ENCODE assay signal across 17 cellular contexts in genomic region chr12:42281281-42281680, GRCh38. TPM values are rescaled to one million over a fixed set of nuclear protein-coding genes. Genes with fewer than 3 reads are reported as not detected.
A peak's percentile ranks its signal among the peaks of the same experiment; 100 is the strongest.
DNase-seq lines count a peak whose midpoint lies in the region; ATAC-seq and TF ChIP-seq lines count a peak whose summit lies in the region.
"Had no signal": no experiment of that assay in that cellular context is flagged by ENCODE, and none has a peak within 500 bp of the region (broad histone marks: within the 10 kb centered on the region; RNA-seq: fewer than 3 reads in every experiment).

No MANE protein-coding gene starts in this region.

- no peaks in the 10 kb centered on the region for H4K20me1 ChIP-seq in hepatocyte (ENCODE audit: insufficient read depth, poor library complexity, severe bottlenecking)

- H2AFZ ChIP-seq in hepatocyte = no peak overlapping the region

- ATAC-seq in HG02588 (IDR thresholded peaks at IDR 0.05; ENCODE audit: unreplicated experiment) (no peak), SK-N-SH treated with all-trans-retinoic acid at 6 μM for 48 hours (no peak)
- ATAC-seq: K562 had no signal

- DNase-seq in NCI-H510A treated with DMSO at 0.1 percent for 48 hours (lab: John Stamatoyannopoulos, UW) (peak; percentile 15), NCI-H510A (lab: John Stamatoyannopoulos, UW) (no peak), NCI-H146 (lab: John Stamatoyannopoulos, UW) (peak; percentile 72), hepatocyte (ENCODE audit: low spot score) (peak; percentile 37), type B pancreatic cell (ENCODE audit: extremely low spot score, unreplicated experiment) (no peak)
- DNase-seq: Calu3, HCEC 1CT, MG63, NCI-H187, NCI-H2107, NCI-H526, Peyer's patch, SHP77 treated with DMSO at 0.1 percent for 48 hours, SW 1271 had no signal

- H3K27me3 Mint-ChIP-seq in type B pancreatic cell = no peaks in the 10 kb centered on the region

- no peak overlapping the region for H3K4me3 Mint-ChIP-seq in type B pancreatic cell

- TF ChIP-seq CTCF in hepatocyte (IDR thresholded peaks at IDR 0.05; ENCODE audit: poor library complexity) (no peak), type B pancreatic cell (conservative IDR thresholded peaks at IDR 0.05) (no peak)

- H3K4me2 ChIP-seq in hepatocyte = no peak overlapping the region

- H3K9me2 ChIP-seq in hepatocyte (replicated peaks; ENCODE audit: insufficient read depth) = no peaks in the 10 kb centered on the region

- H3K36me3 Mint-ChIP-seq in type B pancreatic cell = no peaks in the 10 kb centered on the region

- no peaks in the 10 kb centered on the region for H3K9me3 ChIP-seq in hepatocyte (ENCODE audit: low read depth)
- H3K9me3 ChIP-seq: MG63, Peyer's patch had no signal

- no peak overlapping the region for H3K27ac Mint-ChIP-seq in type B pancreatic cell

- peaks cover 5% of the 10 kb centered on the region for H3K4me1 Mint-ChIP-seq in type B pancreatic cell (ENCODE audit: unreplicated experiment)

- no peaks in the 10 kb centered on the region for H3K36me3 ChIP-seq in hepatocyte (replicated peaks; ENCODE audit: insufficient read depth, low read depth)
- H3K36me3 ChIP-seq: MG63, Peyer's patch had no signal

- H3K4me3 ChIP-seq in hepatocyte = no peak overlapping the region
- H3K4me3 ChIP-seq: K562, MG63, Peyer's patch had no signal

- H3K27ac ChIP-seq in hepatocyte = no peak overlapping the region
- H3K27ac ChIP-seq: Peyer's patch had no signal

- H3K4me1 ChIP-seq in hepatocyte (ENCODE audit: insufficient read depth) = no peaks in the 10 kb centered on the region
- H3K4me1 ChIP-seq: Peyer's patch had no signal

- 25% methylated on average over 3 of the region's 3 CpGs for WGBS in hepatocyte (ENCODE audit: low lambda C conversion rate, missing lambda C conversion rate)

- no peaks in the 10 kb centered on the region for H3K27me3 ChIP-seq in hepatocyte
- H3K27me3 ChIP-seq: MG63, Peyer's patch had no signal

- H3K9me3 Mint-ChIP-seq in type B pancreatic cell = no peaks in the 10 kb centered on the region

- no peaks in the 10 kb centered on the region for H3K79me2 ChIP-seq in hepatocyte

TF ChIP-seq in SK-N-SH treated with all-trans-retinoic acid at 6 μM for 48 hours, 23 proteins besides CTCF, POLR2A, EP300 and RAD21:
- TF ChIP-seq ARNTL (CRISPR knock-in tag; IDR thresholded peaks at IDR 0.05; ENCODE audit: borderline replicate concordance, low read depth) (no peak), GLIS3 (CRISPR knock-in tag; IDR thresholded peaks at IDR 0.05) (no peak), POU6F1 (CRISPR knock-in tag; IDR thresholded peaks at IDR 0.05; ENCODE audit: borderline replicate concordance, low read depth) (no peak), ZFP30 (CRISPR knock-in tag; IDR thresholded peaks at IDR 0.05) (no peak), TCF4 (CRISPR knock-in tag; IDR thresholded peaks at IDR 0.05; ENCODE audit: borderline replicate concordance) (no peak), ZNF70 (CRISPR knock-in tag; IDR thresholded peaks at IDR 0.05) (no peak), PATZ1 (CRISPR knock-in tag; IDR thresholded peaks at IDR 0.05; ENCODE audit: borderline replicate concordance) (no peak), BACH2 (CRISPR knock-in tag; IDR thresholded peaks at IDR 0.05; ENCODE audit: borderline replicate concordance) (no peak), ZNF565 (CRISPR knock-in tag; conservative IDR thresholded peaks at IDR 0.05; ENCODE audit: low read depth) (no peak), OSR1 (CRISPR knock-in tag; IDR thresholded peaks at IDR 0.05) (no peak), ESRRG (CRISPR knock-in tag; IDR thresholded peaks at IDR 0.05) (no peak), CSRNP3 (CRISPR knock-in tag; IDR thresholded peaks at IDR 0.05) (no peak), CSDC2 (CRISPR knock-in tag; IDR thresholded peaks at IDR 0.05) (no peak), ZFP3 (CRISPR knock-in tag; IDR thresholded peaks at IDR 0.05) (no peak), ZNF8 (CRISPR knock-in tag; IDR thresholded peaks at IDR 0.05) (no peak), ISL1 (CRISPR knock-in tag; IDR thresholded peaks at IDR 0.05) (no peak)
- TF ChIP-seq, protein P1, sequence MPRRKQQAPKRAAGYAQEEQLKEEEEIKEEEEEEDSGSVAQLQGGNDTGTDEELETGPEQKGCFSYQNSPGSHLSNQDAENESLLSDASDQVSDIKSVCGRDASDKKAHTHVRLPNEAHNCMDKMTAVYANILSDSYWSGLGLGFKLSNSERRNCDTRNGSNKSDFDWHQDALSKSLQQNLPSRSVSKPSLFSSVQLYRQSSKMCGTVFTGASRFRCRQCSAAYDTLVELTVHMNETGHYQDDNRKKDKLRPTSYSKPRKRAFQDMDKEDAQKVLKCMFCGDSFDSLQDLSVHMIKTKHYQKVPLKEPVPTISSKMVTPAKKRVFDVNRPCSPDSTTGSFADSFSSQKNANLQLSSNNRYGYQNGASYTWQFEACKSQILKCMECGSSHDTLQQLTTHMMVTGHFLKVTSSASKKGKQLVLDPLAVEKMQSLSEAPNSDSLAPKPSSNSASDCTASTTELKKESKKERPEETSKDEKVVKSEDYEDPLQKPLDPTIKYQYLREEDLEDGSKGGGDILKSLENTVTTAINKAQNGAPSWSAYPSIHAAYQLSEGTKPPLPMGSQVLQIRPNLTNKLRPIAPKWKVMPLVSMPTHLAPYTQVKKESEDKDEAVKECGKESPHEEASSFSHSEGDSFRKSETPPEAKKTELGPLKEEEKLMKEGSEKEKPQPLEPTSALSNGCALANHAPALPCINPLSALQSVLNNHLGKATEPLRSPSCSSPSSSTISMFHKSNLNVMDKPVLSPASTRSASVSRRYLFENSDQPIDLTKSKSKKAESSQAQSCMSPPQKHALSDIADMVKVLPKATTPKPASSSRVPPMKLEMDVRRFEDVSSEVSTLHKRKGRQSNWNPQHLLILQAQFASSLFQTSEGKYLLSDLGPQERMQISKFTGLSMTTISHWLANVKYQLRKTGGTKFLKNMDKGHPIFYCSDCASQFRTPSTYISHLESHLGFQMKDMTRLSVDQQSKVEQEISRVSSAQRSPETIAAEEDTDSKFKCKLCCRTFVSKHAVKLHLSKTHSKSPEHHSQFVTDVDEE (CRISPR knock-in tag; IDR thresholded peaks at IDR 0.05) = no peak

RNA-seq across cellular contexts. Expression of gene YAF2, which starts 43.2 kb away (rescaled TPM):
- total RNA-seq in hepatocyte = 21.4 and 35.5 TPM in 2 replicates
- 15.3 and 19.6 TPM in 2 replicates for polyA plus RNA-seq in hepatocyte
- total RNA-seq in type B pancreatic cell (ENCODE audit: low replicate concordance) = 13.0 and 22.9 TPM in 2 replicates

RNA-seq across cellular contexts. Expression of gene ZCRB1, which starts 44.6 kb away (rescaled TPM):
- total RNA-seq in hepatocyte = 25.6 and 27.7 TPM in 2 replicates
- polyA plus RNA-seq in hepatocyte = 70.1 and 85.9 TPM in 2 replicates
- 42.4 and 45.1 TPM in 2 replicates for total RNA-seq in type B pancreatic cell (ENCODE audit: low replicate concordance)

RNA-seq across cellular contexts. Expression of gene PPHLN1, which starts 44.7 kb away (rescaled TPM):
- total RNA-seq in hepatocyte (61.1 and 65.4 TPM in 2 replicates), type B pancreatic cell (ENCODE audit: low replicate concordance) (36.6 and 59.7 TPM in 2 replicates)
- 38.1 and 53.9 TPM in 2 replicates for polyA plus RNA-seq in hepatocyte

Comparison
In these comparisons a context has a peak if more than half of its experiments do, and no peak if none do; other contexts are left out.
1. DNase-seq: peak in NCI-H510A treated with DMSO at 0.1 percent for 48 hours (single experiment), NCI-H146 (single experiment) and hepatocyte (single experiment); none in NCI-H510A (single experiment) and type B pancreatic cell (single experiment).